1 cellular context compared by ENCODE assay signal in the genomic region with DNA sequence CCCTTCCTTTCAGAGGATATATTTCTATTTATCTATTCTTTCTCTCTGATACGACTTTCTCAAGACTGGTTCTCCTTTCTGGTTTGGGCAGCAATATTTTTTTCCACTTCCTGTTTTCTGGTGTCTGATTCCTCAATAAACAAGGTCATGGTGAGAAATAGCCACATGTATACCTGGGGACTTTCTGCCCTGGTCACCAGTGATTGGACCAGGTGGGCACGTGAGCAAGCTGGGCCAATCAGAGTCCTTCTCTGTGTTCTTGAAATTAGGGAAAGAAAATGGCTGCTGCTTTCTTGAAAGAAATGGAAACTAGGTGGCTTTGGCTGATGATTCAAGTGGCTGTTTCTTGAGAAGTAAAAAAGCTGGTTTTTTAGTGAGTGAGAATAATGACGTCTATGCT.
TF ChIP-seq lines count a peak whose summit lies in the region.

No MANE protein-coding gene starts in this region.

TF ChIP-seq in HepG2, 621 proteins besides CTCF, POLR2A, EP300 and RAD21 (continued from another document):
- TF ChIP-seq NFYC (CRISPR knock-in tag; IDR thresholded peaks at IDR 0.05) (peak; percentile 55), ZNF30 (CRISPR knock-in tag; IDR thresholded peaks at IDR 0.05) (no peak)
